ENCODE assay signal across 9 cellular contexts in genomic region chr1:57307382-57307781, GRCh38.
DNase-seq lines count a peak whose midpoint lies in the region; ATAC-seq and TF ChIP-seq lines count a peak whose summit lies in the region.
"Had no signal": no experiment of that assay in that cellular context is flagged by ENCODE, and none has a peak within 500 bp of the region (broad histone marks: within the 10 kb centered on the region; RNA-seq: fewer than 3 reads in every experiment).

No MANE protein-coding gene starts in this region.

- DNase-seq in GM12865 (ENCODE audit: low read depth) (peak; percentile 56), H7 (peak; percentile 52), NCI-H748 treated with DMSO at 0.1 percent for 48 hours (lab: John Stamatoyannopoulos, UW) (peak; percentile 41), NCI-H69 (lab: John Stamatoyannopoulos, UW) (no peak), DMS79 treated with DMSO at 0.1 percent for 48 hours (lab: John Stamatoyannopoulos, UW) (no peak)
- DNase-seq in activated T-helper 1 cell treated with anti-CD3 and anti-CD28 coated beads, Interleukin-2, amount 50 U/mL, for 16 hours (ENCODE audit: low read depth in 1 of 2, low spot score in 1 of 2): peak; percentile 2 to 16
- peak; percentile 17 to 34 for DNase-seq in stimulated activated CD4-positive, alpha-beta T cell treated with anti-CD3 and anti-CD28 coated beads, Interleukin-2, amount 100 ng/mL, for 24 hours

- H3K27me3 ChIP-seq in H7 (ENCODE audit: control insufficient read depth, insufficient read depth, low read length): no peaks in the 10 kb centered on the region

- no peak overlapping the region for H3K4me3 ChIP-seq in GM12865 (ENCODE audit: low read depth, low read length)
- no peak overlapping the region for H3K4me3 ChIP-seq in H7 (ENCODE audit: insufficient read depth, low read depth, low read length)
- H3K4me3 ChIP-seq: thoracic aorta had no signal

- ATAC-seq in GM18498 (IDR thresholded peaks at IDR 0.05; ENCODE audit: unreplicated experiment): no peak

- TF ChIP-seq CTCF in GM12865 (IDR thresholded peaks at IDR 0.05; ENCODE audit: insufficient read depth, low read depth, low read length, missing control alignments): no peak

- H3K36me3 ChIP-seq in H7 (replicated peaks; ENCODE audit: control insufficient read depth, insufficient read depth, low read length): no peaks in the 10 kb centered on the region
- H3K36me3 ChIP-seq: thoracic aorta had no signal

Comparison
In these comparisons a context has a peak if more than half of its experiments do, and no peak if none do; other contexts are left out.
1. DNase-seq: peak in GM12865 (single experiment), H7 (single experiment), NCI-H748 treated with DMSO at 0.1 percent for 48 hours (single experiment), activated T-helper 1 cell treated with anti-CD3 and anti-CD28 coated beads, Interleukin-2, amount 50 U/mL, for 16 hours (2 of 2) and stimulated activated CD4-positive, alpha-beta T cell treated with anti-CD3 and anti-CD28 coated beads, Interleukin-2, amount 100 ng/mL, for 24 hours (2 of 2); none in NCI-H69 (single experiment) and DMS79 treated with DMSO at 0.1 percent for 48 hours (single experiment).